ENCODE assay signal across 24 cellular contexts in the genomic region with DNA sequence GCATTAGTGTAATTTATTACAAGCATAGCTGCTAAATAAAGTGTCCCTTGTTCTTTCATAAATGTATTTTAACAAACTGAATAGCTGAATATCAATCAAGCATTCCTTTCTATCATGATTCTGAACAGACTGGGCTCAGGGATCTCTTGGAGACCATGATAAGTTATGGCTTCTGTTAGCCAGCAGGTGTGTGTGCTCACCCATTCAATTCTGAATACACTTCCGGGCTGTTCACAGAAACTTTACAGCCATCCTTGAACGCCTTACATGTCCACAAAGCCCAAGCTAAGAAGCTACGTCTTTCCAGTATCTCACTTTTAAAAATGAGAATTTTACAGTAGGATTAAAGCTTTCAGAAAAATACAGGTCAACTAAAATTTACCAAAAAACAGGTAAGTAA.
"Had no signal": no experiment of that assay in that cellular context is flagged by ENCODE, and none has a peak within 500 bp of the region (broad histone marks: within the 10 kb centered on the region; RNA-seq: fewer than 3 reads in every experiment).

No MANE protein-coding gene starts in this region.

- H3K4me3 Mint-ChIP-seq: activated CD8-positive, alpha-beta T cell treated with anti-CD3 and anti-CD28 coated beads for 36 hours; activated naive CD8-positive, alpha-beta T cell treated with anti-CD3 and anti-CD28 coated beads, Interleukin-2, amount 10 ng/mL, durations not matched to agents 7 days and 5 days; activated T-cell treated with anti-CD3 and anti-CD28 coated beads, Interleukin-2, amount 50 U/mL, for 72 hours; T-helper 1 cell treated with Interleukin-12 subunit alpha and Interleukin-12 subunit beta and Interleukin-4 antibody, amounts not matched to agents 30 μg/mL and 1 μg/mL, for 36 hours had no signal

- ATAC-seq: activated CD4-positive, CD25-positive, alpha-beta regulatory T cell treated with anti-CD3 and anti-CD28 coated beads, Interleukin-2, amount 50 U/mL, for 24 hours; activated CD8-positive, alpha-beta T cell treated with anti-CD3 and anti-CD28 coated beads for 36 hours; activated T-cell treated with anti-CD3 and anti-CD28 coated beads, Interleukin-2, amount 50 U/mL, for 72 hours; PC-3 had no signal

- H3K9me3 Mint-ChIP-seq: activated CD8-positive, alpha-beta T cell treated with anti-CD3 and anti-CD28 coated beads for 36 hours; activated naive CD8-positive, alpha-beta T cell treated with anti-CD3 and anti-CD28 coated beads, Interleukin-2, amount 10 ng/mL, durations not matched to agents 7 days and 5 days; activated T-cell treated with anti-CD3 and anti-CD28 coated beads, Interleukin-2, amount 50 U/mL, for 72 hours; activated T-helper 2 cell treated with anti-CD3 and anti-CD28 coated beads, Interferon-gamma antibody, Interleukin-2, Interleukin-4, amounts not matched to agents 10 μg/mL and 5 μg/mL and 100 μg/mL, durations not matched to agents 14 hours and 24 hours and 36 hours; T-helper 1 cell treated with Interleukin-12 subunit alpha and Interleukin-12 subunit beta and Interleukin-4 antibody, amounts not matched to agents 30 μg/mL and 1 μg/mL, for 36 hours had no signal

- H3K27ac ChIP-seq: adrenal gland, SJSA1 had no signal

- FAIRE-seq: RCC 7860 had no signal

- H3K4me3 ChIP-seq: adrenal gland, SJSA1 had no signal

- H3K9me3 ChIP-seq: adrenal gland, SJSA1 had no signal

- H3K27me3 ChIP-seq: adrenal gland, SJSA1 had no signal

- H3K27me3 Mint-ChIP-seq: activated CD8-positive, alpha-beta T cell treated with anti-CD3 and anti-CD28 coated beads for 36 hours; activated naive CD8-positive, alpha-beta T cell treated with anti-CD3 and anti-CD28 coated beads, Interleukin-2, amount 10 ng/mL, durations not matched to agents 7 days and 5 days had no signal

- DNase-seq: activated CD4-positive, alpha-beta T cell treated with anti-CD3 and anti-CD28 coated beads for 4 hours; activated CD8-positive, alpha-beta memory T cell treated with anti-CD3 and anti-CD28 coated beads, Interleukin-2, amount 50 U/mL, for 4 hours; activated CD8-positive, alpha-beta T cell treated with anti-CD3 and anti-CD28 coated beads for 36 hours; activated naive CD4-positive, alpha-beta T cell treated with anti-CD3 and anti-CD28 coated beads, Interleukin-2, amount 50 U/mL, for 16 hours; activated naive CD8-positive, alpha-beta T cell treated with anti-CD3 and anti-CD28 coated beads, Interleukin-2, amount 10 ng/mL, durations not matched to agents 7 days and 5 days; activated T-cell treated with anti-CD3 and anti-CD28 coated beads, Interleukin-2, amount 50 U/mL, for 72 hours; adrenal gland; anterior cingulate cortex; MM.1S; NCI-H1105 treated with DMSO at 0.1 percent for 48 hours; NCI-H146; NCI-H187 treated with DMSO at 0.1 percent for 48 hours; NCI-H2081 treated with DMSO at 0.1 percent for 48 hours; NCI-H2171; NCI-H2227 treated with DMSO at 0.1 percent for 48 hours; NCI-H446 treated with DMSO at 0.1 percent for 48 hours; NCI-H526 treated with DMSO at 0.1 percent for 48 hours; PC-3; SHP77 had no signal

- H3K27ac Mint-ChIP-seq: activated CD8-positive, alpha-beta T cell treated with anti-CD3 and anti-CD28 coated beads for 36 hours; activated naive CD8-positive, alpha-beta T cell treated with anti-CD3 and anti-CD28 coated beads, Interleukin-2, amount 10 ng/mL, durations not matched to agents 7 days and 5 days; activated T-cell treated with anti-CD3 and anti-CD28 coated beads, Interleukin-2, amount 50 U/mL, for 72 hours; activated T-helper 2 cell treated with anti-CD3 and anti-CD28 coated beads, Interferon-gamma antibody, Interleukin-2, Interleukin-4, amounts not matched to agents 10 μg/mL and 5 μg/mL and 100 μg/mL, durations not matched to agents 14 hours and 24 hours and 36 hours; T-helper 1 cell treated with Interleukin-12 subunit alpha and Interleukin-12 subunit beta and Interleukin-4 antibody, amounts not matched to agents 30 μg/mL and 1 μg/mL, for 36 hours had no signal
